ENCODE assay signal across 8 cellular contexts in genomic region chr12:1804545-1805332, GRCh38. TPM values are rescaled to one million over a fixed set of nuclear protein-coding genes. Genes with fewer than 3 reads are reported as not detected.
DNase-seq lines count a peak whose midpoint lies in the region; ATAC-seq and TF ChIP-seq lines count a peak whose summit lies in the region.

No MANE protein-coding gene starts in this region.

- TF ChIP-seq CTCF in chondrocyte (IDR thresholded peaks at IDR 0.05) (no peak), right lobe of liver (IDR thresholded peaks at IDR 0.05) (no peak)

- peak; percentile 84 for ATAC-seq in HG03354 (IDR thresholded peaks at IDR 0.05; ENCODE audit: poor library complexity, severe bottlenecking, unreplicated experiment)
- peak; percentile 87 to 94 (median 89) for ATAC-seq in right lobe of liver

- TF ChIP-seq POLR2A in GM19193 (IDR thresholded peaks at IDR 0.05; ENCODE audit: extremely low read depth, insufficient read depth, insufficient read length) (peak; percentile 51), right lobe of liver (IDR thresholded peaks at IDR 0.05) (no peak)

- H3K36me3 Mint-ChIP-seq in chondrocyte (ENCODE audit: low read depth), result no peaks in the 10 kb centered on the region

- H3K4me3 Mint-ChIP-seq in chondrocyte (ENCODE audit: unreplicated experiment), result no peak overlapping the region

- no peaks in the 10 kb centered on the region for H3K27me3 Mint-ChIP-seq in chondrocyte (ENCODE audit: low read depth)

- H3K4me1 ChIP-seq in right lobe of liver, result no peaks in the 10 kb centered on the region

- 43% methylated on average over 10 of the region's 25 CpGs for WGBS in right lobe of liver (ENCODE audit: insufficient coverage, low coverage, low lambda C conversion rate, missing lambda C conversion rate)

- peak overlapping the region; percentile 75 for H3K27ac Mint-ChIP-seq in chondrocyte (ENCODE audit: unreplicated experiment)

- DNase-seq in AML-193 (lab: John Stamatoyannopoulos, UW), result peak; percentile 35 to 60
- peak; percentile 80 to 95 for DNase-seq in NCI-H526 (lab: John Stamatoyannopoulos, UW)
- peak; percentile 90 for DNase-seq in activated CD4-positive, alpha-beta T cell treated with anti-CD3 and anti-CD28 coated beads for 48 hours
- DNase-seq in chondrocyte (ENCODE audit: low spot score), result peak; percentile 92
- DNase-seq in right lobe of liver, result peak; percentile 84 to 87 (median 85)
- DNase-seq in stimulated activated CD4-positive, alpha-beta T cell treated with anti-CD3 and anti-CD28 coated beads, TNF-alpha, amount 100 ng/mL, for 4 hours (ENCODE audit: low read depth in 3 of 3), result peak; percentile 56 to 75 (median 69)

- no peaks in the 10 kb centered on the region for H3K9me3 ChIP-seq in right lobe of liver

- H3K36me3 ChIP-seq in right lobe of liver, result no peaks in the 10 kb centered on the region

- no peaks in the 10 kb centered on the region for H3K9me3 Mint-ChIP-seq in chondrocyte (ENCODE audit: low read depth)

- intact Hi-C loops in right lobe of liver (cut with DNase I), result loop anchor here in 1 of 2 donors (5.0 to 10.0 kb wide), 2 partner anchors 123 to 230 kb away; no protein-coding TSS in a partner anchor

- H3K27me3 ChIP-seq in right lobe of liver, result no peaks in the 10 kb centered on the region

- no peak overlapping the region for H3K27ac ChIP-seq in right lobe of liver

- H3K4me1 Mint-ChIP-seq in chondrocyte (ENCODE audit: low read depth), result peaks cover 26% of the 10 kb centered on the region

- H3K4me3 ChIP-seq in right lobe of liver, result no peak overlapping the region

RNA-seq across cellular contexts. Expression of gene LRTM2, which starts 15.6 kb away (rescaled TPM):
- total RNA-seq in chondrocyte (not detected in 3 replicates), right lobe of liver (not detected)
